9 cellular contexts compared by ENCODE assay signal in the genomic region with DNA sequence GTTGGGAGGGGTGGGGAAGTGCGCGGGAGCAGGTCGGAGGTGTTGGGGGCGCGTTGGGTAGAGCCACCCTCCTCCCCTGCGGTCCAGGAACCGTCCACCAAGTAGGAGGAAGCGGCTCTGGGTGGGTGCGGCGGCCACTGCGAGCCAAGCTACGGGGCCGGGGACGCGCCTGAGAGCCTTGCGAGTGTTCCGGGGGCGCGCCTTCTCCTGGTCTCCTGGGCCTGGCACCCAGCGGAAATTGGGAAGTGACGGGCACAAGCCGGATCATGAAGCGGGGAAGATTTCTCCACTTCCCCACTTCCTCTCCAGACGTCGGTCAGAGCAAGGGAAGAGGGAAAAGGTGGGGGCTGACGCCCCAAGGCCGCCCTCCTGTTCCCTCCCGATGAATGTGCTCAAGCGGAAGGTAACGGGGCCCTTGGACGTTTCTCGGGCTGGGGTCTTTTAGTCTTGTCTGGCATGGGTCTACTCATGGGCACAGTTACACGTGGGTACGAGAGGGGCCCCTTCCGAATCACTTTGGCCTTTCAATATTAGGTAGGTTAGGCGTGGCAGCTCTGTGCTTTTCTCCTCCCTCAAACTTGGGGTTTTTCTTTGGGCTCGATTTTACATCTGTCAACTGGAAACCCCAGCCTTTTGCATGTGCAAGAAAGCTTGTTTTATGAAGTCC. TPM values are rescaled to one million over a fixed set of nuclear protein-coding genes. Genes with fewer than 3 reads are reported as not detected.
DNase-seq lines count a peak whose midpoint lies in the region; ATAC-seq, FAIRE-seq and TF ChIP-seq lines count a peak whose summit lies in the region.
"Had no signal": no experiment of that assay in that cellular context is flagged by ENCODE, and none has a peak within 500 bp of the region (broad histone marks: within the 10 kb centered on the region; RNA-seq: fewer than 3 reads in every experiment).

No MANE protein-coding gene starts in this region.

- H3K36me3 Mint-ChIP-seq in CD8-positive, alpha-beta T cell = peaks cover 47% of the 10 kb centered on the region
- H3K36me3 Mint-ChIP-seq in activated B cell treated with CpG ODN at 0.5 μM for 24 hours (ENCODE audit: low read depth) = peaks cover 44% of the 10 kb centered on the region
- peaks cover 10% of the 10 kb centered on the region for H3K36me3 Mint-ChIP-seq in progenitor cell of endocrine pancreas (ENCODE audit: insufficient read depth)

- POLR2A ChIA-PET in CD8-positive, alpha-beta T cell (lab: Charles Lee) = interaction anchor here (0.7 to 4.6 kb wide), 22 partner anchors 9 to 341 kb away, joined by 3 to 127 read pairs (median 5); a partner anchor contains a TSS
- POLR2A ChIA-PET in activated B cell treated with CpG ODN at 0.5 μM for 24 hours (lab: Charles Lee) = interaction anchor here (0.5 to 14.8 kb wide), 30 partner anchors 8 to 842 kb away, joined by 3 to 272 read pairs (median 5); a partner anchor contains a TSS

- TF ChIP-seq POLR2A in gastroesophageal sphincter (IDR thresholded peaks at IDR 0.05) = no peak

- peak overlapping the region; percentile 93 for H3K4me3 ChIP-seq in CD8-positive, alpha-beta T cell (ENCODE audit: low read depth, low read length)
- peak overlapping the region; percentile 71 to 90 for H3K4me3 ChIP-seq in gastroesophageal sphincter

- FAIRE-seq in frontal cortex (lab: Jason Lieb, UNC) = no peak
- FAIRE-seq: TTC549 had no signal

- peaks cover 1% of the 10 kb centered on the region for H3K36me3 ChIP-seq in CD8-positive, alpha-beta T cell (ENCODE audit: insufficient read depth, low read length)
- H3K36me3 ChIP-seq in gastroesophageal sphincter = no peaks in the 10 kb centered on the region

- no peak for TF ChIP-seq CTCF in CD8-positive, alpha-beta T cell (IDR thresholded peaks at IDR 0.05)
- TF ChIP-seq CTCF in activated B cell treated with CpG ODN at 0.5 μM for 24 hours (IDR thresholded peaks at IDR 0.05) (no peak), gastroesophageal sphincter (IDR thresholded peaks at IDR 0.05) (no peak), progenitor cell of endocrine pancreas (IDR thresholded peaks at IDR 0.05; ENCODE audit: unreplicated experiment) (no peak)

- intact Hi-C loops in CD8-positive, alpha-beta T cell (cut with DNase I, micrococcal nuclease) = loop anchor here (2.0 to 10.0 kb wide), 6 partner anchors 40 to 1352 kb away; a partner anchor contains a TSS
- intact Hi-C loops in activated B cell treated with CpG ODN at 0.5 μM for 24 hours (cut with micrococcal nuclease) = loop anchor here (1.0 to 10.0 kb wide), 5 partner anchors 11 to 890 kb away; a partner anchor contains a TSS

- no peaks in the 10 kb centered on the region for H3K27me3 Mint-ChIP-seq in CD8-positive, alpha-beta T cell (ENCODE audit: low read depth)
- H3K27me3 Mint-ChIP-seq in activated B cell treated with CpG ODN at 0.5 μM for 24 hours (no peaks in the 10 kb centered on the region), progenitor cell of endocrine pancreas (no peaks in the 10 kb centered on the region)

- H3K9me3 ChIP-seq in CD8-positive, alpha-beta T cell (ENCODE audit: low read length) = no peaks in the 10 kb centered on the region
- no peaks in the 10 kb centered on the region for H3K9me3 ChIP-seq in gastroesophageal sphincter

- CTCF ChIA-PET in CD8-positive, alpha-beta T cell (lab: Charles Lee) = interaction anchor here (0.8 to 4.7 kb wide), 6 partner anchors 11 to 208 kb away, joined by 3 to 27 read pairs (median 6); a partner anchor contains a TSS
- CTCF ChIA-PET in activated B cell treated with CpG ODN at 0.5 μM for 24 hours (lab: Charles Lee) = interaction anchor here (0.8 to 1.9 kb wide), 6 partner anchors 21 to 61 kb away, joined by 3 to 13 read pairs (median 5); a partner anchor contains a TSS

- no peaks in the 10 kb centered on the region for H3K9me3 Mint-ChIP-seq in CD8-positive, alpha-beta T cell
- H3K9me3 Mint-ChIP-seq in activated B cell treated with CpG ODN at 0.5 μM for 24 hours (no peaks in the 10 kb centered on the region), progenitor cell of endocrine pancreas (ENCODE audit: low read depth) (no peaks in the 10 kb centered on the region)

- peak overlapping the region; percentile 99 for H3K27ac ChIP-seq in CD8-positive, alpha-beta T cell (ENCODE audit: low read depth, low read length)
- peak overlapping the region; percentile 88 to 98 (median 96) for H3K27ac ChIP-seq in gastroesophageal sphincter

- no peak for TF ChIP-seq EP300 in gastroesophageal sphincter (IDR thresholded peaks at IDR 0.05)

- peak overlapping the region; percentile 98 for H3K4me3 Mint-ChIP-seq in CD8-positive, alpha-beta T cell
- H3K4me3 Mint-ChIP-seq in activated B cell treated with CpG ODN at 0.5 μM for 24 hours (peak overlapping the region; percentile 98), progenitor cell of endocrine pancreas (ENCODE audit: low read depth) (peak overlapping the region; percentile 98)

- H3K4me1 ChIP-seq in CD8-positive, alpha-beta T cell (ENCODE audit: insufficient read depth, low read length) = peaks cover 51% of the 10 kb centered on the region
- peaks cover 0 to 60% (median 21%) of the 10 kb centered on the region in 3 donors for H3K4me1 ChIP-seq in gastroesophageal sphincter

- peak in 1 of 7 experiments; percentile 23 for DNase-seq in CD8-positive, alpha-beta T cell
- DNase-seq in activated B cell treated with CpG ODN at 0.5 μM for 24 hours = no peak
- no peak for DNase-seq in progenitor cell of endocrine pancreas (ENCODE audit: low spot score, unreplicated experiment)
- DNase-seq in NCI-H1436 treated with DMSO at 0.1 percent for 48 hours (lab: John Stamatoyannopoulos, UW) = no peak
- DNase-seq in frontal cortex (ENCODE audit: low spot score in 2 of 2) = no peak
- DNase-seq in activated CD4-positive, CD25-positive, alpha-beta regulatory T cell (lab: John Stamatoyannopoulos, UW) = no peak

- WGBS in gastroesophageal sphincter (ENCODE audit: low coverage in 1 of 2), 2 donors = 0 to 5% methylated on average over 5 to 6 of the region's 37 CpGs

- no peaks in the 10 kb centered on the region for H3K27me3 ChIP-seq in CD8-positive, alpha-beta T cell (ENCODE audit: insufficient read depth, low read length)
- no peaks in the 10 kb centered on the region for H3K27me3 ChIP-seq in gastroesophageal sphincter

- no peak for ATAC-seq in CD8-positive, alpha-beta T cell
- ATAC-seq in HG02943 (IDR thresholded peaks at IDR 0.05; ENCODE audit: low read depth, unreplicated experiment) (peak; percentile 10), activated B cell treated with CpG ODN at 0.5 μM for 24 hours (ENCODE audit: low read depth) (no peak), gastroesophageal sphincter (peak; percentile 29)

- H3K4me1 Mint-ChIP-seq in CD8-positive, alpha-beta T cell (ENCODE audit: low read depth) = peaks cover 45% of the 10 kb centered on the region
- peaks cover 62% of the 10 kb centered on the region for H3K4me1 Mint-ChIP-seq in activated B cell treated with CpG ODN at 0.5 μM for 24 hours
- peaks cover 35% of the 10 kb centered on the region for H3K4me1 Mint-ChIP-seq in progenitor cell of endocrine pancreas (ENCODE audit: low read depth)

- H3K27ac Mint-ChIP-seq in CD8-positive, alpha-beta T cell = peak overlapping the region; percentile 97
- peak overlapping the region; percentile 99 for H3K27ac Mint-ChIP-seq in activated B cell treated with CpG ODN at 0.5 μM for 24 hours
- H3K27ac Mint-ChIP-seq in progenitor cell of endocrine pancreas = peak overlapping the region; percentile 99

RNA-seq across cellular contexts. Expression of a gene that starts 0.9 kb away (rescaled TPM):
- 100 to 1,000 TPM; 198 to 213 TPM for total RNA-seq in CD8-positive, alpha-beta T cell
- total RNA-seq in activated B cell treated with CpG ODN at 0.5 μM for 24 hours = 147 and 160 TPM in 2 replicates
- total RNA-seq in gastroesophageal sphincter = 10 to 100 TPM; 25.6 to 66.6 (median 42.5) TPM
- total RNA-seq in progenitor cell of endocrine pancreas = 119 and 124 TPM in 2 replicates
- total RNA-seq in frontal cortex = 24.1 TPM

RNA-seq across cellular contexts. Expression of a gene that starts 21.2 kb away (rescaled TPM):
- 100 to 1,000 TPM; 183 to 191 TPM for total RNA-seq in CD8-positive, alpha-beta T cell
- total RNA-seq in activated B cell treated with CpG ODN at 0.5 μM for 24 hours (197 and 202 TPM in 2 replicates), gastroesophageal sphincter (100 to 1,000 TPM in 3 of 4 donors, 10 to 100 TPM in 1; 98.2 to 114 (median 102) TPM), progenitor cell of endocrine pancreas (239 and 258 TPM in 2 replicates), frontal cortex (137 TPM)

RNA-seq across cellular contexts. Expression of a gene that starts 24.3 kb away (rescaled TPM):
- total RNA-seq in CD8-positive, alpha-beta T cell = 10 to 100 TPM; 30.0 to 32.3 TPM
- total RNA-seq in activated B cell treated with CpG ODN at 0.5 μM for 24 hours (59.0 and 65.3 TPM in 2 replicates), gastroesophageal sphincter (10 to 100 TPM; 28.1 to 41.7 (median 33.9) TPM), progenitor cell of endocrine pancreas (48.9 and 49.7 TPM in 2 replicates), frontal cortex (19.2 TPM)

RNA-seq across cellular contexts. Expression of a gene that starts 24.4 kb away (rescaled TPM):
- total RNA-seq in CD8-positive, alpha-beta T cell = under 1 TPM; 0.53 to 0.65 TPM
- total RNA-seq in activated B cell treated with CpG ODN at 0.5 μM for 24 hours (0.22 and 0.31 TPM in 2 replicates), gastroesophageal sphincter (1 to 10 TPM in 3 of 4 donors, under 1 TPM in 1; 0.27 to 1.2 (median 1.1) TPM), progenitor cell of endocrine pancreas (0.89 and 1.1 TPM in 2 replicates), frontal cortex (1.2 TPM)

RNA-seq across cellular contexts. Expression of a gene that starts 48.9 kb away (rescaled TPM):
- total RNA-seq in CD8-positive, alpha-beta T cell = 10 to 100 TPM; 13.1 to 14.1 TPM
- total RNA-seq in activated B cell treated with CpG ODN at 0.5 μM for 24 hours = 2.0 and 3.6 TPM in 2 replicates
- 100 to 1,000 TPM in 1 of 4 donors, 10 to 100 TPM in 3; 65.1 to 114 (median 88.4) TPM for total RNA-seq in gastroesophageal sphincter
- 3.6 and 4.1 TPM in 2 replicates for total RNA-seq in progenitor cell of endocrine pancreas
- 34.6 TPM for total RNA-seq in frontal cortex

Comparison
In these comparisons a context has a peak if more than half of its experiments do, and no peak if none do; other contexts are left out.
1. ATAC-seq: peak in HG02943 (single experiment) and gastroesophageal sphincter (single experiment); none in CD8-positive, alpha-beta T cell (single experiment) and activated B cell treated with CpG ODN at 0.5 μM for 24 hours (single experiment).
2. Peak in every context shown above with its lines, with median percentiles within 50 percentile points of each other: H3K27ac Mint-ChIP-seq and H3K4me3 Mint-ChIP-seq.